Comparison of ENCODE assay signal across 17 cellular contexts in the genomic region with DNA sequence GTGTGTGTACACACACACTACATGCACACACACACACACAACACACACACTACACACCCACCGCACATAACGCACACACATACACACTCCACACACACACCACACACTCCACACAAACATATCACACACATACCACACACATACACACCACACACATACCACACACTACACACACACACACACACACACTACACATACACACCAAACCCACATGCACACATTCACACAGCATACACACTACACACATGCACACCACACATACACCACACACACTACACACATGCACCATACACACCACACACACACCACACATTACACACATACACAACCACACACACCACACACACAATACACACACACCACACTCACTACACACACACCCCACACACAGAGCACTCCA.
A peak's percentile ranks its signal among the peaks of the same experiment; 100 is the strongest.
DNase-seq lines count a peak whose midpoint lies in the region; ATAC-seq and TF ChIP-seq lines count a peak whose summit lies in the region.
"Had no signal": no experiment of that assay in that cellular context is flagged by ENCODE, and none has a peak within 500 bp of the region (broad histone marks: within the 10 kb centered on the region; RNA-seq: fewer than 3 reads in every experiment).

No MANE protein-coding gene starts in this region.

- H3K4me3 Mint-ChIP-seq in activated naive CD8-positive, alpha-beta T cell = no peak overlapping the region
- no peak overlapping the region for H3K4me3 Mint-ChIP-seq in activated naive CD8-positive, alpha-beta T cell treated with anti-CD3 and anti-CD28 coated beads for 36 hours
- H3K4me3 Mint-ChIP-seq in endothelial cell (ENCODE audit: unreplicated experiment) = peak overlapping the region; percentile 84
- H3K4me3 Mint-ChIP-seq in stimulated activated effector memory CD8-positive, alpha-beta T cell treated with anti-CD3 and anti-CD28 coated beads, Interleukin-12 subunit alpha, Interleukin-12 subunit beta, amount 100 ng/mL, for 72 hours = no peak overlapping the region
- H3K4me3 Mint-ChIP-seq: activated T-helper 17 cell treated with anti-CD3 and anti-CD28 coated beads, Interleukin-2, amount 50 U/mL, for 72 hours had no signal

- H3K27me3 Mint-ChIP-seq in activated naive CD8-positive, alpha-beta T cell = no peaks in the 10 kb centered on the region
- H3K27me3 Mint-ChIP-seq in activated naive CD8-positive, alpha-beta T cell treated with anti-CD3 and anti-CD28 coated beads for 36 hours = no peaks in the 10 kb centered on the region
- peaks cover 29% of the 10 kb centered on the region for H3K27me3 Mint-ChIP-seq in endothelial cell (ENCODE audit: unreplicated experiment)
- H3K27me3 Mint-ChIP-seq: activated T-helper 17 cell treated with anti-CD3 and anti-CD28 coated beads, Interleukin-2, amount 50 U/mL, for 72 hours had no signal

- POLR2A ChIA-PET in RWPE1 (lab: Yijun Ruan, JAX; ENCODE audit: low non-redundant PET) = no interaction called here

- H3K9me3 Mint-ChIP-seq in activated naive CD8-positive, alpha-beta T cell (ENCODE audit: low read depth) = no peaks in the 10 kb centered on the region
- no peaks in the 10 kb centered on the region for H3K9me3 Mint-ChIP-seq in activated naive CD8-positive, alpha-beta T cell treated with anti-CD3 and anti-CD28 coated beads for 36 hours
- no peaks in the 10 kb centered on the region for H3K9me3 Mint-ChIP-seq in endothelial cell (ENCODE audit: unreplicated experiment)
- H3K9me3 Mint-ChIP-seq in stimulated activated effector memory CD8-positive, alpha-beta T cell treated with anti-CD3 and anti-CD28 coated beads, Interleukin-12 subunit alpha, Interleukin-12 subunit beta, amount 100 ng/mL, for 72 hours = no peaks in the 10 kb centered on the region
- H3K9me3 Mint-ChIP-seq: activated T-helper 17 cell treated with anti-CD3 and anti-CD28 coated beads, Interleukin-2, amount 50 U/mL, for 72 hours had no signal

- peak overlapping the region; percentile 50 for H3K27ac ChIP-seq in RWPE1
- H3K27ac ChIP-seq: foreskin keratinocyte, sigmoid colon had no signal

- CTCF ChIA-PET in RWPE1 (lab: Yijun Ruan, JAX) = no interaction called here

- ATAC-seq in stimulated activated effector memory CD8-positive, alpha-beta T cell treated with anti-CD3 and anti-CD28 coated beads, Interleukin-12 subunit alpha, Interleukin-12 subunit beta, amount 100 ng/mL, for 72 hours = no peak
- no peak for ATAC-seq in HG02981 (IDR thresholded peaks at IDR 0.05; ENCODE audit: unreplicated experiment)
- ATAC-seq in HG03457 (IDR thresholded peaks at IDR 0.05; ENCODE audit: unreplicated experiment) = no peak
- ATAC-seq: activated T-helper 17 cell treated with anti-CD3 and anti-CD28 coated beads, Interleukin-2, amount 50 U/mL, for 72 hours; foreskin keratinocyte; left colon had no signal

- TF ChIP-seq CTCF in RWPE1 (conservative IDR thresholded peaks at IDR 0.05; ENCODE audit: low read depth) = no peak
- TF ChIP-seq CTCF in endothelial cell (IDR thresholded peaks at IDR 0.05; ENCODE audit: unreplicated experiment) = no peak

- peaks cover 19% of the 10 kb centered on the region for H3K36me3 Mint-ChIP-seq in activated naive CD8-positive, alpha-beta T cell
- H3K36me3 Mint-ChIP-seq in activated naive CD8-positive, alpha-beta T cell treated with anti-CD3 and anti-CD28 coated beads for 36 hours = peaks cover 41% of the 10 kb centered on the region
- peaks cover 58% of the 10 kb centered on the region for H3K36me3 Mint-ChIP-seq in endothelial cell (ENCODE audit: low read depth, unreplicated experiment)
- H3K36me3 Mint-ChIP-seq in stimulated activated effector memory CD8-positive, alpha-beta T cell treated with anti-CD3 and anti-CD28 coated beads, Interleukin-12 subunit alpha, Interleukin-12 subunit beta, amount 100 ng/mL, for 72 hours = peaks cover 95% of the 10 kb centered on the region

- no peak for DNase-seq in activated naive CD8-positive, alpha-beta T cell treated with anti-CD3 and anti-CD28 coated beads for 36 hours
- no peak for DNase-seq in RWPE1 (ENCODE audit: low spot score)
- DNase-seq in endothelial cell (ENCODE audit: low spot score) = no peak
- DNase-seq in stimulated activated effector memory CD8-positive, alpha-beta T cell treated with anti-CD3 and anti-CD28 coated beads, Interleukin-12 subunit alpha, Interleukin-12 subunit beta, amount 100 ng/mL, for 72 hours (ENCODE audit: low spot score in 2 of 2) = no peak
- DNase-seq in retina = no peak
- DNase-seq: activated CD4-positive, alpha-beta T cell treated with anti-CD3 and anti-CD28 coated beads, Interleukin-2, amount 50 U/mL, for 48 hours; foreskin keratinocyte; NCI-H1092; NCI-H774; sigmoid colon; SK-N-SH; stimulated activated CD4-positive, alpha-beta T cell treated with anti-CD3 and anti-CD28 coated beads, Interleukin-2, amount 100 ng/mL, for 48 hours had no signal

- H3K27ac Mint-ChIP-seq in activated naive CD8-positive, alpha-beta T cell = peak overlapping the region; percentile 18
- H3K27ac Mint-ChIP-seq in activated naive CD8-positive, alpha-beta T cell treated with anti-CD3 and anti-CD28 coated beads for 36 hours = no peak overlapping the region
- peak overlapping the region; percentile 94 for H3K27ac Mint-ChIP-seq in endothelial cell (ENCODE audit: unreplicated experiment)
- H3K27ac Mint-ChIP-seq in stimulated activated effector memory CD8-positive, alpha-beta T cell treated with anti-CD3 and anti-CD28 coated beads, Interleukin-12 subunit alpha, Interleukin-12 subunit beta, amount 100 ng/mL, for 72 hours = peak overlapping the region; percentile 92
- H3K27ac Mint-ChIP-seq: activated T-helper 17 cell treated with anti-CD3 and anti-CD28 coated beads, Interleukin-2, amount 50 U/mL, for 72 hours had no signal

- peaks cover 66% of the 10 kb centered on the region for H3K4me1 Mint-ChIP-seq in activated naive CD8-positive, alpha-beta T cell (ENCODE audit: low read depth)
- H3K4me1 Mint-ChIP-seq in activated naive CD8-positive, alpha-beta T cell treated with anti-CD3 and anti-CD28 coated beads for 36 hours = peaks cover 55% of the 10 kb centered on the region
- peaks cover 70% of the 10 kb centered on the region for H3K4me1 Mint-ChIP-seq in endothelial cell (ENCODE audit: unreplicated experiment)
- peaks cover 89% of the 10 kb centered on the region for H3K4me1 Mint-ChIP-seq in stimulated activated effector memory CD8-positive, alpha-beta T cell treated with anti-CD3 and anti-CD28 coated beads, Interleukin-12 subunit alpha, Interleukin-12 subunit beta, amount 100 ng/mL, for 72 hours
